ENCODE assay signal across 9 cellular contexts in genomic region chr1:116825735-116826438, GRCh38.
DNase-seq lines count a peak whose midpoint lies in the region; ATAC-seq, FAIRE-seq and TF ChIP-seq lines count a peak whose summit lies in the region.
"Had no signal": no experiment of that assay in that cellular context is flagged by ENCODE, and none has a peak within 500 bp of the region (broad histone marks: within the 10 kb centered on the region; RNA-seq: fewer than 3 reads in every experiment).

No MANE protein-coding gene starts in this region.

- FAIRE-seq in astrocyte (lab: Jason Lieb, UNC), result no peak

- H3K9me3 Mint-ChIP-seq in astrocyte (ENCODE audit: unreplicated experiment), result no peaks in the 10 kb centered on the region

- H3K9me3 ChIP-seq in astrocyte (ENCODE audit: insufficient read depth, low read depth, low read length), result no peaks in the 10 kb centered on the region

- no peak for TF ChIP-seq CTCF in astrocyte (IDR thresholded peaks at IDR 0.05; ENCODE audit: insufficient read depth, low read depth, low read length)

- no peak overlapping the region for H3K4me3 Mint-ChIP-seq in astrocyte (ENCODE audit: unreplicated experiment)

- no peak for ATAC-seq in GM21723 (IDR thresholded peaks at IDR 0.05; ENCODE audit: unreplicated experiment)

- no peaks in the 10 kb centered on the region for H3K36me3 ChIP-seq in astrocyte (ENCODE audit: insufficient read depth, low read length)
- no peaks in the 10 kb centered on the region for H3K36me3 ChIP-seq in rectal smooth muscle tissue (ENCODE audit: control insufficient read depth, insufficient read depth, low read length)

- H3K27ac ChIP-seq in astrocyte (ENCODE audit: low read depth, low read length) (no peak overlapping the region), rectal smooth muscle tissue (ENCODE audit: low read depth, low read length) (no peak overlapping the region)
- H3K27ac ChIP-seq: 22Rv1 had no signal

- peaks cover 27% of the 10 kb centered on the region for H3K4me1 Mint-ChIP-seq in astrocyte (ENCODE audit: low read depth, unreplicated experiment)

- no peak overlapping the region for H3K4me2 ChIP-seq in astrocyte (ENCODE audit: low read length)

- H2AFZ ChIP-seq in astrocyte (ENCODE audit: low read depth, low read length), result peak overlapping the region; percentile 64

- H3K4me1 ChIP-seq in astrocyte (ENCODE audit: insufficient read depth, low read length), result peaks cover 21% of the 10 kb centered on the region
- peaks cover 4% of the 10 kb centered on the region for H3K4me1 ChIP-seq in rectal smooth muscle tissue (ENCODE audit: control insufficient read depth, insufficient read depth, low read length)

- no peaks in the 10 kb centered on the region for H3K27me3 ChIP-seq in astrocyte (ENCODE audit: insufficient read depth, low read length)
- no peaks in the 10 kb centered on the region for H3K27me3 ChIP-seq in rectal smooth muscle tissue (ENCODE audit: control insufficient read depth, insufficient read depth, low read length)

- H3K4me3 ChIP-seq in astrocyte (ENCODE audit: insufficient read depth, low read depth, low read length) (no peak overlapping the region), rectal smooth muscle tissue (ENCODE audit: low read length) (peak overlapping the region; percentile 34)

- H3K27me3 Mint-ChIP-seq in astrocyte (ENCODE audit: low read depth, unreplicated experiment), result no peaks in the 10 kb centered on the region

- H4K20me1 ChIP-seq in astrocyte (ENCODE audit: insufficient read depth, low read length), result no peaks in the 10 kb centered on the region

- DNase-seq in DMS79 treated with DMSO at 0.1 percent for 48 hours (lab: John Stamatoyannopoulos, UW) (peak; percentile 14), DMS79 (lab: John Stamatoyannopoulos, UW) (no peak), NCI-H2107 treated with DMSO at 0.1 percent for 48 hours (lab: John Stamatoyannopoulos, UW; ENCODE audit: unreplicated experiment) (peak; percentile 82), astrocyte (ENCODE audit: low read depth) (no peak), mesenteric fat pad (ENCODE audit: low spot score) (no peak), superior temporal gyrus (ENCODE audit: extremely low spot score) (no peak)

- H3K9ac ChIP-seq in astrocyte (ENCODE audit: low read length), result peak overlapping the region; percentile 52
- no peak overlapping the region for H3K9ac ChIP-seq in rectal smooth muscle tissue (ENCODE audit: low read length)

- no peaks in the 10 kb centered on the region for H3K36me3 Mint-ChIP-seq in astrocyte (ENCODE audit: low read depth, unreplicated experiment)

- H3K79me2 ChIP-seq in astrocyte (ENCODE audit: insufficient read depth, low read length), result no peaks in the 10 kb centered on the region

- peak overlapping the region; percentile 91 for H3K27ac Mint-ChIP-seq in astrocyte (ENCODE audit: unreplicated experiment)

Comparison
In these comparisons a context has a peak if more than half of its experiments do, and no peak if none do; other contexts are left out.
1. DNase-seq: peak in DMS79 treated with DMSO at 0.1 percent for 48 hours (single experiment) and NCI-H2107 treated with DMSO at 0.1 percent for 48 hours (single experiment); none in DMS79 (single experiment), astrocyte (single experiment), mesenteric fat pad (single experiment) and superior temporal gyrus (single experiment).